ENCODE assay signal across 11 cellular contexts in genomic region chr20:60054716-60055371, GRCh38.
A peak's percentile ranks its signal among the peaks of the same experiment; 100 is the strongest.
DNase-seq lines count a peak whose midpoint lies in the region; ATAC-seq and TF ChIP-seq lines count a peak whose summit lies in the region.
"Had no signal": no experiment of that assay in that cellular context is flagged by ENCODE, and none has a peak within 500 bp of the region (broad histone marks: within the 10 kb centered on the region; RNA-seq: fewer than 3 reads in every experiment).

No MANE protein-coding gene starts in this region.

- no peaks in the 10 kb centered on the region for H3K27me3 Mint-ChIP-seq in MCF 10A (ENCODE audit: insufficient read depth, unreplicated experiment)

- H3K27ac ChIP-seq in mammary epithelial cell (ENCODE audit: insufficient read depth, low read depth, low read length) (no peak overlapping the region), upper lobe of left lung (peak overlapping the region; percentile 74 to 82 (median 78)), uterus (no peak overlapping the region)

- H3K36me3 ChIP-seq in mammary epithelial cell (ENCODE audit: insufficient read depth, low read length) = no peaks in the 10 kb centered on the region
- H3K36me3 ChIP-seq in upper lobe of left lung = no peaks in the 10 kb centered on the region
- H3K36me3 ChIP-seq in uterus = no peaks in the 10 kb centered on the region
- H3K36me3 ChIP-seq: HAP-1, heart right ventricle had no signal

- peaks cover 10% of the 10 kb centered on the region for H3K4me1 Mint-ChIP-seq in MCF 10A (ENCODE audit: insufficient read depth, unreplicated experiment)

- H3K79me2 ChIP-seq in mammary epithelial cell (ENCODE audit: insufficient read depth, low read length) = peaks cover 44% of the 10 kb centered on the region

- DNase-seq in mammary epithelial cell (no peak), MCF 10A (ENCODE audit: unreplicated experiment) (no peak), NOMO-1 treated with dmso at 0.1 percent for 144 hours (lab: John Stamatoyannopoulos, UW; ENCODE audit: unreplicated experiment) (peak; percentile 93), ecto neural progenitor cell (ENCODE audit: low spot score) (peak; percentile 26), upper lobe of left lung (peak; percentile 46 to 57), uterus (no peak), medulla oblongata (ENCODE audit: extremely low spot score) (no peak), dermis blood vessel endothelial cell (no peak)
- DNase-seq: NCI-H1930 had no signal

- TF ChIP-seq EP300 in upper lobe of left lung (IDR thresholded peaks at IDR 0.05) = no peak

- dilution Hi-C loops in mammary epithelial cell (cut with HindIII; ENCODE audit: low sequenced_read_pairs) = no loop called here

- TF ChIP-seq CTCF in mammary epithelial cell (conservative IDR thresholded peaks at IDR 0.05 in 1 of 2, IDR thresholded peaks at IDR 0.05 in 1 of 2; ENCODE audit: extremely low read depth in 1 of 2, insufficient read depth in 1 of 2, low read depth in 1 of 2, low read length in 2 of 2) = no peak
- no peak for TF ChIP-seq CTCF in MCF 10A (IDR thresholded peaks at IDR 0.05; ENCODE audit: unreplicated experiment)
- TF ChIP-seq CTCF in upper lobe of left lung (IDR thresholded peaks at IDR 0.05) = no peak
- no peak for TF ChIP-seq CTCF in uterus (IDR thresholded peaks at IDR 0.05)

- peak overlapping the region; percentile 67 for H3K4me2 ChIP-seq in mammary epithelial cell (ENCODE audit: insufficient read depth, low read depth, low read length)

- WGBS in mammary epithelial cell (ENCODE audit: low coverage, missing lambda C conversion rate) = 93% methylated on average over 18 of the region's 20 CpGs
- 48 to 64% methylated on average over 17 to 20 of the region's 20 CpGs for WGBS in upper lobe of left lung, 2 donors

- H3K36me3 Mint-ChIP-seq in MCF 10A (ENCODE audit: insufficient read depth, unreplicated experiment) = no peaks in the 10 kb centered on the region

- H3K9ac ChIP-seq in mammary epithelial cell (ENCODE audit: insufficient read depth, low read length) = no peak overlapping the region

- TF ChIP-seq POLR2A in upper lobe of left lung (IDR thresholded peaks at IDR 0.05) (no peak), uterus (IDR thresholded peaks at IDR 0.05) (no peak)

- no peaks in the 10 kb centered on the region for H3K27me3 ChIP-seq in mammary epithelial cell (ENCODE audit: insufficient read depth, low read length)
- H3K27me3 ChIP-seq in upper lobe of left lung = no peaks in the 10 kb centered on the region
- no peaks in the 10 kb centered on the region for H3K27me3 ChIP-seq in uterus

- intact Hi-C loops in mammary epithelial cell (cut with micrococcal nuclease) (loop anchor here (5.0 to 10.0 kb wide), 2 partner anchors 63 to 1200 kb away; partner anchors contain the start of gene CDH4), MCF 10A (cut with micrococcal nuclease) (no loop called here), uterus (cut with DNase I; ENCODE audit: low total_unique reads) (no loop called here)

- peak in 1 of 2 donors; percentile 8 for ATAC-seq in upper lobe of left lung (ENCODE audit: low FRiP score in 2 of 2)

- BruUV-seq in mammary epithelial cell (replicated peaks; lab: Mats Ljungman, UMichigan) = no TSS peak
- no TSS peak for BruUV-seq in MCF 10A (replicated peaks; lab: Mats Ljungman, UMichigan)

- H3K4me3 ChIP-seq in mammary epithelial cell (replicated peaks in 1 of 3; ENCODE audit: insufficient read depth in 1 of 3, low read depth in 2 of 3, low read length in 3 of 3) (no peak overlapping the region), upper lobe of left lung (peak overlapping the region in 1 of 4 donors; percentile 10), uterus (no peak overlapping the region)
- H3K4me3 ChIP-seq: HAP-1 had no signal

- no peak overlapping the region for H2AFZ ChIP-seq in mammary epithelial cell (ENCODE audit: low read depth, low read length)

- in situ Hi-C loops in mammary epithelial cell (cut with MboI; ENCODE audit: low sequenced_read_pairs in 2 of 2) = loop anchor here in 1 of 2 donors (10.0 to 25.0 kb wide), 2 partner anchors 80 to 157 kb away; no protein-coding TSS in a partner anchor

- POLR2A ChIA-PET in MCF 10A (lab: Yijun Ruan, JAX) = interaction anchor here (0.7 kb wide), 1 partner anchor 14 kb away, joined by 4 read pairs; no protein-coding TSS in a partner anchor

- no peaks in the 10 kb centered on the region for H4K20me1 ChIP-seq in mammary epithelial cell (ENCODE audit: insufficient read depth, low read length)

- no peak overlapping the region for H3K4me3 Mint-ChIP-seq in MCF 10A (ENCODE audit: unreplicated experiment)

- no peaks in the 10 kb centered on the region for H3K9me3 Mint-ChIP-seq in MCF 10A (ENCODE audit: unreplicated experiment)

- CTCF ChIA-PET in mammary epithelial cell (lab: Charles Lee; ENCODE audit: low non-redundant PET) = no interaction called here
- CTCF ChIA-PET in MCF 10A (lab: Yijun Ruan, JAX) = interaction anchor here (0.5 to 14.5 kb wide), 6 partner anchors 83 to 1174 kb away, joined by 3 to 360 read pairs (median 14); partner anchors contain the start of gene CDH26

- H3K9me3 ChIP-seq in mammary epithelial cell (replicated peaks; ENCODE audit: insufficient read depth, low read length) (no peaks in the 10 kb centered on the region), upper lobe of left lung (no peaks in the 10 kb centered on the region), uterus (no peaks in the 10 kb centered on the region)
- H3K9me3 ChIP-seq: HAP-1, heart right ventricle had no signal

- H3K4me1 ChIP-seq in mammary epithelial cell (ENCODE audit: insufficient read depth, low read length) = peaks cover 45% of the 10 kb centered on the region
- peaks cover 26 to 51% (median 38%) of the 10 kb centered on the region in 4 donors for H3K4me1 ChIP-seq in upper lobe of left lung
- peaks cover 0 to 7% of the 10 kb centered on the region in 2 donors for H3K4me1 ChIP-seq in uterus
- H3K4me1 ChIP-seq: HAP-1 had no signal

- H3K27ac Mint-ChIP-seq in MCF 10A (ENCODE audit: low read depth, unreplicated experiment) = no peak overlapping the region

Comparison
In these comparisons a context has a peak if more than half of its experiments do, and no peak if none do; other contexts are left out.
1. DNase-seq: peak in NOMO-1 treated with dmso at 0.1 percent for 144 hours (single experiment), ecto neural progenitor cell (single experiment) and upper lobe of left lung (2 of 2); none in mammary epithelial cell (single experiment), MCF 10A (single experiment), uterus (0 of 2), medulla oblongata (single experiment) and dermis blood vessel endothelial cell (single experiment).
2. H3K27ac ChIP-seq: peak in upper lobe of left lung (4 of 4); none in mammary epithelial cell (single experiment) and uterus (0 of 2).